Comparison of ENCODE assay signal across 8 cellular contexts in genomic region chr5:134845335-134845851, GRCh38. TPM values are rescaled to one million over a fixed set of nuclear protein-coding genes. Genes with fewer than 3 reads are reported as not detected.
DNase-seq lines count a peak whose midpoint lies in the region; ATAC-seq and TF ChIP-seq lines count a peak whose summit lies in the region.

No MANE protein-coding gene starts in this region.

- H3K9me3 ChIP-seq in body of pancreas (no peaks in the 10 kb centered on the region), upper lobe of right lung (no peaks in the 10 kb centered on the region)

- H3K27ac ChIP-seq in body of pancreas = peak overlapping the region; percentile 60 to 97 (median 91)
- peak overlapping the region; percentile 96 for H3K27ac ChIP-seq in upper lobe of right lung

- no peaks in the 10 kb centered on the region for H3K27me3 Mint-ChIP-seq in activated naive CD4-positive, alpha-beta T cell treated with anti-CD3 and anti-CD28 coated beads, Interleukin-2, amount 50 U/mL, for 24 hours

- H3K36me3 ChIP-seq in body of pancreas (replicated peaks in 1 of 2; ENCODE audit: insufficient read depth in 1 of 2, low read depth in 2 of 2) (no peaks in the 10 kb centered on the region), upper lobe of right lung (peaks cover 5% of the 10 kb centered on the region)

- peaks cover 32% of the 10 kb centered on the region for H3K4me1 ChIP-seq in body of pancreas
- H3K4me1 ChIP-seq in upper lobe of right lung = peaks cover 23% of the 10 kb centered on the region

- H3K4me3 ChIP-seq in body of pancreas = no peak overlapping the region
- peak overlapping the region; percentile 78 for H3K4me3 ChIP-seq in upper lobe of right lung

- TF ChIP-seq CTCF in body of pancreas (IDR thresholded peaks at IDR 0.05) = peak in 2 of 7 experiments; percentile 13 to 30
- no peak for TF ChIP-seq CTCF in upper lobe of right lung (IDR thresholded peaks at IDR 0.05)

- no peaks in the 10 kb centered on the region for H3K9me3 Mint-ChIP-seq in activated naive CD4-positive, alpha-beta T cell treated with anti-CD3 and anti-CD28 coated beads, Interleukin-2, amount 50 U/mL, for 24 hours

- H3K36me3 Mint-ChIP-seq in activated naive CD4-positive, alpha-beta T cell treated with anti-CD3 and anti-CD28 coated beads, Interleukin-2, amount 50 U/mL, for 24 hours = peaks cover 2% of the 10 kb centered on the region

- ATAC-seq in body of pancreas = no peak
- ATAC-seq in upper lobe of right lung = no peak
- no peak for ATAC-seq in GM18909 (IDR thresholded peaks at IDR 0.05; ENCODE audit: poor library complexity, unreplicated experiment)

- H3K27me3 ChIP-seq in body of pancreas (no peaks in the 10 kb centered on the region), upper lobe of right lung (no peaks in the 10 kb centered on the region)

- 6% methylated on average over 10 to 12 of the region's 12 CpGs for WGBS in body of pancreas, 2 donors

- peak overlapping the region; percentile 98 for H3K4me3 Mint-ChIP-seq in activated naive CD4-positive, alpha-beta T cell treated with anti-CD3 and anti-CD28 coated beads, Interleukin-2, amount 50 U/mL, for 24 hours

- H3K27ac Mint-ChIP-seq in activated naive CD4-positive, alpha-beta T cell treated with anti-CD3 and anti-CD28 coated beads, Interleukin-2, amount 50 U/mL, for 24 hours = peak overlapping the region; percentile 97

- no peak for DNase-seq in activated naive CD4-positive, alpha-beta T cell treated with Interleukin-2 at 50 U/mL for 16 hours
- DNase-seq in body of pancreas (no peak), lung microvascular endothelial cell (ENCODE audit: low read depth in 2 of 2) (peak; percentile 67 to 77), upper lobe of right lung (no peak), DMS153 treated with DMSO at 0.1 percent for 48 hours (lab: John Stamatoyannopoulos, UW; ENCODE audit: unreplicated experiment) (no peak)
- no peak for DNase-seq in NK-92 treated with Interleukin-12 subunit alpha and Interleukin-12 subunit beta, amount 100 ng/mL, for 24 hours (lab: John Stamatoyannopoulos, UW)

- intact Hi-C loops in body of pancreas (cut with DNase I) (no loop called here), upper lobe of right lung (cut with DNase I) (no loop called here)

- H3K4me1 Mint-ChIP-seq in activated naive CD4-positive, alpha-beta T cell treated with anti-CD3 and anti-CD28 coated beads, Interleukin-2, amount 50 U/mL, for 24 hours = peaks cover 32% of the 10 kb centered on the region

- no peak for TF ChIP-seq POLR2A in body of pancreas (IDR thresholded peaks at IDR 0.05)

RNA-seq across cellular contexts. Expression of gene C5orf24, which starts 0.4 kb away (rescaled TPM):
- 10 to 100 TPM; 15.3 to 20.1 TPM for total RNA-seq in body of pancreas
- 32.9 and 46.4 TPM in 2 replicates for total RNA-seq in lung microvascular endothelial cell
- 44.9 TPM for total RNA-seq in upper lobe of right lung

RNA-seq across cellular contexts. Expression of gene TXNDC15, which starts 28.8 kb away (rescaled TPM):
- total RNA-seq in body of pancreas (10 to 100 TPM; 50.4 to 74.5 TPM), lung microvascular endothelial cell (55.4 and 55.8 TPM in 2 replicates), upper lobe of right lung (60.6 TPM)

RNA-seq across cellular contexts. Expression of gene PCBD2, which starts 59.5 kb away (rescaled TPM):
- total RNA-seq in body of pancreas (10 to 100 TPM in 1 of 2 donors, 1 to 10 TPM in 1; 9.9 to 15.8 TPM), lung microvascular endothelial cell (3.1 and 3.6 TPM in 2 replicates), upper lobe of right lung (11.2 TPM)

Comparison
In these comparisons a context has a peak if more than half of its experiments do, and no peak if none do; other contexts are left out.
1. DNase-seq: peak in lung microvascular endothelial cell (2 of 2); none in activated naive CD4-positive, alpha-beta T cell treated with Interleukin-2 at 50 U/mL for 16 hours (single experiment), body of pancreas (0 of 4), upper lobe of right lung (single experiment), DMS153 treated with DMSO at 0.1 percent for 48 hours (single experiment) and NK-92 treated with Interleukin-12 subunit alpha and Interleukin-12 subunit beta, amount 100 ng/mL, for 24 hours (single experiment).